In genomic region chr12:46998811-46999368, GRCh38 we compare ENCODE assay signal across 19 cellular contexts.
DNase-seq lines count a peak whose midpoint lies in the region; ATAC-seq, FAIRE-seq and TF ChIP-seq lines count a peak whose summit lies in the region.
"Had no signal": no experiment of that assay in that cellular context is flagged by ENCODE, and none has a peak within 500 bp of the region (broad histone marks: within the 10 kb centered on the region; RNA-seq: fewer than 3 reads in every experiment).

No MANE protein-coding gene starts in this region.

- TF ChIP-seq POLR2A in HepG2 (IDR thresholded peaks at IDR 0.05; ENCODE audit: insufficient read depth in 1 of 2, low read depth in 2 of 2, low read length in 2 of 2): no peak

- TF ChIP-seq CTCF in choroid plexus epithelial cell (conservative IDR thresholded peaks at IDR 0.05; ENCODE audit: low read depth, low read length) (no peak), left lung (IDR thresholded peaks at IDR 0.05) (no peak), HepG2 (CRISPR knock-in tag; IDR thresholded peaks at IDR 0.05) (no peak)

- in situ Hi-C loops in HepG2 (cut with HindIII; ENCODE audit: extremely low pct_ligation_motif_present, low pct_unique_long_range_greater_than_20kb): no loop called here

- H3K36me3 ChIP-seq in left lung (no peaks in the 10 kb centered on the region), HepG2 (replicated peaks in 1 of 2; ENCODE audit: control insufficient read depth in 1 of 2, insufficient read depth in 2 of 2, low read length in 2 of 2) (no peaks in the 10 kb centered on the region)
- H3K36me3 ChIP-seq: BLaER1, upper lobe of right lung had no signal

- peaks cover 0 to 3% of the 10 kb centered on the region in 2 donors for H3K9me3 ChIP-seq in left lung
- H3K9me3 ChIP-seq in HepG2 (ENCODE audit: low read length): no peaks in the 10 kb centered on the region
- H3K9me3 ChIP-seq: BLaER1, upper lobe of right lung had no signal

- no peak overlapping the region for H3K27ac Mint-ChIP-seq in activated CD4-positive, alpha-beta memory T cell treated with anti-CD3 and anti-CD28 coated beads, Interleukin-2, amount 10 ng/mL, durations not matched to agents 7 days and 5 days
- H3K27ac Mint-ChIP-seq: GM23338 had no signal

- POLR2A ChIA-PET in HepG2 (lab: Yijun Ruan, JAX): no interaction called here
- POLR2A ChIA-PET in activated CD4-positive, alpha-beta memory T cell treated with anti-CD3 and anti-CD28 coated beads, Interleukin-2, amount 10 ng/mL, durations not matched to agents 7 days and 5 days (lab: Charles Lee): no interaction called here

- H3K9me3 Mint-ChIP-seq in activated CD4-positive, alpha-beta memory T cell treated with anti-CD3 and anti-CD28 coated beads, Interleukin-2, amount 10 ng/mL, durations not matched to agents 7 days and 5 days: no peaks in the 10 kb centered on the region

- no peaks in the 10 kb centered on the region for H3K27me3 ChIP-seq in left lung
- no peaks in the 10 kb centered on the region for H3K27me3 ChIP-seq in HepG2 (ENCODE audit: control insufficient read depth in 1 of 2, insufficient read depth in 2 of 2, low read length in 2 of 2)
- H3K27me3 ChIP-seq: BLaER1, upper lobe of right lung had no signal

- CTCF ChIA-PET in HepG2 (lab: Yijun Ruan, JAX; ENCODE audit: low intra/inter-chr PET ratio, low total read pairs): no interaction called here
- CTCF ChIA-PET in activated CD4-positive, alpha-beta memory T cell treated with anti-CD3 and anti-CD28 coated beads, Interleukin-2, amount 10 ng/mL, durations not matched to agents 7 days and 5 days (lab: Charles Lee): no interaction called here

- H3K27ac ChIP-seq in left lung (no peak overlapping the region), HepG2 (ENCODE audit: extremely low read length, insufficient read depth, low read length) (no peak overlapping the region)
- H3K27ac ChIP-seq: BLaER1, upper lobe of right lung had no signal

- H2AFZ ChIP-seq in HepG2 (ENCODE audit: low read length): no peak overlapping the region
- H2AFZ ChIP-seq: GM23338 had no signal

- H3K4me1 Mint-ChIP-seq in activated CD4-positive, alpha-beta memory T cell treated with anti-CD3 and anti-CD28 coated beads, Interleukin-2, amount 10 ng/mL, durations not matched to agents 7 days and 5 days: no peaks in the 10 kb centered on the region
- H3K4me1 Mint-ChIP-seq: GM23338 had no signal

- H3K36me3 Mint-ChIP-seq in activated CD4-positive, alpha-beta memory T cell treated with anti-CD3 and anti-CD28 coated beads, Interleukin-2, amount 10 ng/mL, durations not matched to agents 7 days and 5 days (ENCODE audit: low read depth): no peaks in the 10 kb centered on the region

- intact Hi-C loops in left lung (cut with DNase I): no loop called here
- intact Hi-C loops in HepG2 (cut with micrococcal nuclease; ENCODE audit: unreplicated experiment): no loop called here

- H3K4me2 ChIP-seq in HepG2 (ENCODE audit: low read depth, low read length): no peak overlapping the region
- H3K4me2 ChIP-seq: BLaER1, GM23338 had no signal

- H3K27me3 Mint-ChIP-seq in activated CD4-positive, alpha-beta memory T cell treated with anti-CD3 and anti-CD28 coated beads, Interleukin-2, amount 10 ng/mL, durations not matched to agents 7 days and 5 days: peaks cover 8% of the 10 kb centered on the region

- H4K20me1 ChIP-seq in HepG2 (ENCODE audit: insufficient read depth, low read length): no peaks in the 10 kb centered on the region
- H4K20me1 ChIP-seq: BLaER1 had no signal

- TF ChIP-seq EP300 in HepG2 (IDR thresholded peaks at IDR 0.05; ENCODE audit: low read depth in 2 of 2, low read length in 2 of 2) (no peak), HepG2 (CRISPR knock-in tag; IDR thresholded peaks at IDR 0.05; ENCODE audit: borderline replicate concordance) (no peak)

- H3K4me3 Mint-ChIP-seq in activated CD4-positive, alpha-beta memory T cell treated with anti-CD3 and anti-CD28 coated beads, Interleukin-2, amount 10 ng/mL, durations not matched to agents 7 days and 5 days: no peak overlapping the region
- H3K4me3 Mint-ChIP-seq: GM23338 had no signal

- no TSS peak for BruUV-seq in HepG2 (replicated peaks; lab: Mats Ljungman, UMichigan)

- DNase-seq in AG20443 (ENCODE audit: low spot score): peak; percentile 72
- peak; percentile 89 for DNase-seq in M059J (ENCODE audit: low read depth)
- DNase-seq in choroid plexus epithelial cell (ENCODE audit: low read depth): peak; percentile 78
- DNase-seq in left lung: no peak
- DNase-seq in NCI-H2081 (lab: John Stamatoyannopoulos, UW): no peak
- DNase-seq in HepG2 (ENCODE audit: low spot score): no peak
- DNase-seq in NOMO-1 treated with dmso at 0.1 percent for 144 hours (lab: John Stamatoyannopoulos, UW; ENCODE audit: unreplicated experiment): no peak
- no peak for DNase-seq in activated CD4-positive, alpha-beta memory T cell treated with anti-CD3 and anti-CD28 coated beads, Interleukin-2, amount 10 ng/mL, durations not matched to agents 7 days and 5 days
- DNase-seq: activated gamma-delta T cell; caudate nucleus; Karpas-422; midbrain; NCI-H187; NCI-H526 treated with DMSO at 0.1 percent for 48 hours; stimulated activated CD4-positive, alpha-beta T cell treated with anti-CD3 and anti-CD28 coated beads, Interleukin-2, amount 100 ng/mL, for 48 hours; upper lobe of right lung had no signal

- H3K4me1 ChIP-seq in left lung (no peaks in the 10 kb centered on the region), HepG2 (ENCODE audit: insufficient read depth, low read length) (no peaks in the 10 kb centered on the region)
- H3K4me1 ChIP-seq: BLaER1, upper lobe of right lung had no signal

- H3K4me3 ChIP-seq in choroid plexus epithelial cell (ENCODE audit: low read depth, low read length): no peak overlapping the region
- H3K4me3 ChIP-seq in left lung: no peak overlapping the region
- no peak overlapping the region for H3K4me3 ChIP-seq in HepG2 (replicated peaks in 1 of 3; ENCODE audit: insufficient read depth in 1 of 3, low read depth in 2 of 3, low read length in 3 of 3)
- H3K4me3 ChIP-seq: BLaER1, GM23338, upper lobe of right lung had no signal

- H3K79me2 ChIP-seq in HepG2 (ENCODE audit: insufficient read depth, low read length): no peaks in the 10 kb centered on the region

- ATAC-seq in left lung: peak; percentile 25
- no peak for ATAC-seq in HepG2
- ATAC-seq: GM23338, upper lobe of right lung had no signal

- 47% methylated on average over 5 of the region's 5 CpGs for WGBS in HepG2 (ENCODE audit: low lambda C conversion rate)

- no peak for FAIRE-seq in HepG2 (lab: Jason Lieb, UNC)
- FAIRE-seq: TTC549 had no signal

- TF ChIP-seq RAD21 in HepG2 (CRISPR knock-in tag; IDR thresholded peaks at IDR 0.05): no peak

- H3K9ac ChIP-seq in HepG2 (ENCODE audit: insufficient read depth, low read depth, low read length): no peak overlapping the region
- H3K9ac ChIP-seq: BLaER1 had no signal

TF ChIP-seq in HepG2, 621 proteins besides CTCF, POLR2A, EP300 and RAD21 (continues in another document):
- no peak for TF ChIP-seq ZFP82 (CRISPR knock-in tag; IDR thresholded peaks at IDR 0.05; ENCODE audit: borderline replicate concordance)

Comparison
In these comparisons a context has a peak if more than half of its experiments do, and no peak if none do; other contexts are left out.
1. DNase-seq: peak in AG20443 (single experiment), M059J (single experiment) and choroid plexus epithelial cell (single experiment); none in left lung (0 of 2), NCI-H2081 (0 of 2), HepG2 (single experiment), NOMO-1 treated with dmso at 0.1 percent for 144 hours (single experiment) and activated CD4-positive, alpha-beta memory T cell treated with anti-CD3 and anti-CD28 coated beads, Interleukin-2, amount 10 ng/mL, durations not matched to agents 7 days and 5 days (single experiment).